ENCODE assay signal across 8 cellular contexts in genomic region chr10:11573497-11573896, GRCh38. TPM values are rescaled to one million over a fixed set of nuclear protein-coding genes. Genes with fewer than 3 reads are reported as not detected.
DNase-seq lines count a peak whose midpoint lies in the region; ATAC-seq and TF ChIP-seq lines count a peak whose summit lies in the region.

No MANE protein-coding gene starts in this region.

- POLR2A ChIA-PET in IMR-90 (lab: Charles Lee; ENCODE audit: unreplicated experiment) = no interaction called here

- H2BK5ac ChIP-seq in IMR-90 (ENCODE audit: low read depth, low read length, poor library complexity, severe bottlenecking) = no peak overlapping the region

- H3K36me3 ChIP-seq in IMR-90 (ENCODE audit: control insufficient read depth, insufficient read depth, low read length) = no peaks in the 10 kb centered on the region

- DNase-seq in AG08395 (ENCODE audit: low spot score) (peak; percentile 24), IMR-90 (peak; percentile 63), fibroblast of peridontal ligament (ENCODE audit: extremely low read depth) (peak; percentile 57), HPDE6-E6E7 (ENCODE audit: extremely low spot score) (no peak), NCI-H2081 (lab: John Stamatoyannopoulos, UW) (no peak), NCI-H82 (lab: John Stamatoyannopoulos, UW) (no peak)
- DNase-seq in effector CD4-positive, alpha-beta T cell = no peak

- no peak overlapping the region for H2BK120ac ChIP-seq in IMR-90 (ENCODE audit: low read depth, low read length)

- no peak overlapping the region for H2AK9ac ChIP-seq in IMR-90 (replicated peaks; ENCODE audit: low read depth, low read length, poor library complexity)

- H3K4ac ChIP-seq in IMR-90 (ENCODE audit: low read depth, low read length) = no peak overlapping the region

- H3K9me3 ChIP-seq in IMR-90 (ENCODE audit: control insufficient read depth, insufficient read depth, low read length) = no peaks in the 10 kb centered on the region

- no peak overlapping the region for H2AK5ac ChIP-seq in IMR-90 (ENCODE audit: low read depth, low read length)

- no peak overlapping the region for H2BK20ac ChIP-seq in IMR-90 (ENCODE audit: low read depth, low read length)

- WGBS in IMR-90 (ENCODE audit: extremely low coverage in 2 of 2, insufficient read length in 1 of 2), 2 experiments = 60% methylated on average over 1 of the region's 3 CpGs; no CpG with 5 or more reads in 1 of the 2 experiments

- no peak overlapping the region for H3K23ac ChIP-seq in IMR-90 (ENCODE audit: low read depth, low read length)

- H3K4me2 ChIP-seq in IMR-90 (ENCODE audit: low read depth, low read length) = peak overlapping the region; percentile 73; the same call in 1 of the 2 replicates

- H3K4me1 ChIP-seq in IMR-90 (ENCODE audit: control insufficient read depth, insufficient read depth, low read length) = no peaks in the 10 kb centered on the region

- H3K79me1 ChIP-seq in IMR-90 (ENCODE audit: low read depth in 1 of 2, low read length in 2 of 2) = peaks cover 22 to 35% of the 10 kb centered on the region in 2 experiments

- ATAC-seq in GM19455 (IDR thresholded peaks at IDR 0.05; ENCODE audit: unreplicated experiment) (peak; percentile 70), IMR-90 (ENCODE audit: low read depth) (peak; percentile 40)

- no peak overlapping the region for H2BK15ac ChIP-seq in IMR-90 (ENCODE audit: low read depth, low read length)

- no peak for TF ChIP-seq RAD21 in IMR-90 (IDR thresholded peaks at IDR 0.05; ENCODE audit: low read length)

- no peaks in the 10 kb centered on the region; the same call in 1 of the 2 replicates for H4K20me1 ChIP-seq in IMR-90 (ENCODE audit: insufficient read depth, low read length)

- no TSS peak for BruUV-seq in IMR-90 (replicated peaks; lab: Mats Ljungman, UMichigan)

- dilution Hi-C loops in IMR-90 (cut with HindIII; ENCODE audit: low sequenced_read_pairs, unreplicated experiment) = no loop called here

- intact Hi-C loops in IMR-90 (cut with micrococcal nuclease) = no loop called here

- no peak overlapping the region for H3K27ac ChIP-seq in IMR-90 (ENCODE audit: insufficient read depth, low read length)

- H2AFZ ChIP-seq in IMR-90 (replicated peaks; ENCODE audit: low read length, poor library complexity) = no peak overlapping the region

- H3K9me1 ChIP-seq in IMR-90 (ENCODE audit: insufficient read depth, low read length) = no peaks in the 10 kb centered on the region; the same call in 1 of the 2 replicates

- no peak for TF ChIP-seq CTCF in IMR-90 (conservative IDR thresholded peaks at IDR 0.05; ENCODE audit: low read depth, low read length)

- no peak overlapping the region for H4K5ac ChIP-seq in IMR-90 (ENCODE audit: low read depth, low read length)

- H3K4me3 ChIP-seq in IMR-90 (ENCODE audit: insufficient read depth, low read depth, low read length) = peak overlapping the region; percentile 23; the same call in 1 of the 2 replicates

- H3K14ac ChIP-seq in IMR-90 (replicated peaks; ENCODE audit: low read depth, low read length) = no peak overlapping the region

- H4K91ac ChIP-seq in IMR-90 (ENCODE audit: insufficient read depth, low read depth, low read length) = no peak overlapping the region

- no peak overlapping the region for H3K56ac ChIP-seq in IMR-90 (ENCODE audit: extremely low read depth, insufficient read depth, low read length)

- no peak for TF ChIP-seq POLR2A in IMR-90 (IDR thresholded peaks at IDR 0.05; ENCODE audit: low read depth, low read length)

- H3K27me3 ChIP-seq in IMR-90 (ENCODE audit: control insufficient read depth, insufficient read depth, low read length) = no peaks in the 10 kb centered on the region

- H3K18ac ChIP-seq in IMR-90 (ENCODE audit: low read depth, low read length) = no peak overlapping the region

- peak overlapping the region; percentile 34; the same call in 1 of the 2 replicates for H3K9ac ChIP-seq in IMR-90 (ENCODE audit: low read depth, low read length)

- no peak overlapping the region; a peak in 1 of 4 replicates for H4K8ac ChIP-seq in IMR-90 (ENCODE audit: low read depth in 2 of 2, low read length in 2 of 2)

- in situ Hi-C loops in IMR-90 (cut with MboI; ENCODE audit: low sequenced_read_pairs) = no loop called here

- CTCF ChIA-PET in IMR-90 (lab: Yijun Ruan, JAX) = no interaction called here

TF ChIP-seq in IMR-90, 13 proteins besides CTCF, POLR2A, EP300 and RAD21:
- TF ChIP-seq FOS (IDR thresholded peaks at IDR 0.05; ENCODE audit: low read depth, low read length) (no peak), BHLHE40 (IDR thresholded peaks at IDR 0.05; ENCODE audit: low read depth, low read length) (no peak), MAFK (IDR thresholded peaks at IDR 0.05; ENCODE audit: low read depth, low read length) (no peak), RCOR1 (IDR thresholded peaks at IDR 0.05; ENCODE audit: insufficient replicate concordance, low read length) (no peak), MAZ (IDR thresholded peaks at IDR 0.05; ENCODE audit: borderline replicate concordance, low read depth, low read length) (no peak), CEBPB (IDR thresholded peaks at IDR 0.05; ENCODE audit: low read depth, low read length) (no peak), USF2 (IDR thresholded peaks at IDR 0.05; ENCODE audit: low read depth, low read length) (no peak), SMC3 (IDR thresholded peaks at IDR 0.05; ENCODE audit: low read depth, low read length) (no peak), MXI1 (IDR thresholded peaks at IDR 0.05; ENCODE audit: borderline replicate concordance, low read depth, low read length) (no peak), RFX5 (IDR thresholded peaks at IDR 0.05; ENCODE audit: low read depth, low read length) (no peak), CHD1 (IDR thresholded peaks at IDR 0.05; ENCODE audit: low read depth, low read length) (no peak), ELK1 (IDR thresholded peaks at IDR 0.05; ENCODE audit: borderline replicate concordance, low read depth, low read length) (no peak)

RNA-seq across cellular contexts. Expression of gene USP6NL, which starts 38.0 kb away (rescaled TPM):
- 9.1 and 11.9 TPM in 2 replicates for total RNA-seq in IMR-90 (2012; rRNA removed)
- 7.0 and 7.8 TPM in 2 replicates for polyA plus RNA-seq in IMR-90 (2012; rRNA removed)
- 5.4 and 5.8 TPM in 2 replicates for polyA plus RNA-seq in IMR-90 (2012; cell fraction: cytosol; rRNA removed)
- polyA plus RNA-seq in IMR-90 (2012; cell fraction: nucleus; rRNA removed; ENCODE audit: low replicate concordance) = 4.4 and 9.0 TPM in 2 replicates

Comparison
In these comparisons a context has a peak if more than half of its experiments do, and no peak if none do; other contexts are left out.
1. DNase-seq: peak in AG08395 (single experiment), IMR-90 (single experiment) and fibroblast of peridontal ligament (single experiment); none in HPDE6-E6E7 (single experiment), effector CD4-positive, alpha-beta T cell (single experiment), NCI-H2081 (0 of 2) and NCI-H82 (single experiment).